8 cellular contexts compared by ENCODE assay signal in genomic region chr10:19922236-19922963, GRCh38.
DNase-seq lines count a peak whose midpoint lies in the region; ATAC-seq, FAIRE-seq and TF ChIP-seq lines count a peak whose summit lies in the region.

No MANE protein-coding gene starts in this region.

- no peaks in the 10 kb centered on the region for H3K36me3 Mint-ChIP-seq in activated T-helper 17 cell treated with anti-CD3 and anti-CD28 coated beads, Interleukin-2, amount 50 U/mL, for 72 hours (ENCODE audit: low read depth)

- no peaks in the 10 kb centered on the region for H3K9me3 ChIP-seq in mesenchymal stem cell (ENCODE audit: control insufficient read depth, low read length)
- H3K9me3 ChIP-seq in tibial artery = no peaks in the 10 kb centered on the region
- no peaks in the 10 kb centered on the region for H3K9me3 ChIP-seq in HAP-1

- peak overlapping the region; percentile 1 for H4K8ac ChIP-seq in mesenchymal stem cell (ENCODE audit: low read length)

- in situ Hi-C loops in HAP-1 (cut with MboI; ENCODE audit: low sequenced_read_pairs) = no loop called here

- no peaks in the 10 kb centered on the region for H3K36me3 ChIP-seq in mesenchymal stem cell (ENCODE audit: control insufficient read depth in 1 of 2, insufficient read depth in 2 of 2, low read depth in 1 of 2, low read length in 2 of 2)
- H3K36me3 ChIP-seq in tibial artery = no peaks in the 10 kb centered on the region
- H3K36me3 ChIP-seq in HAP-1 (replicated peaks) = no peaks in the 10 kb centered on the region

- TF ChIP-seq CTCF in tibial artery (IDR thresholded peaks at IDR 0.05) = no peak

- H3K4me3 Mint-ChIP-seq in activated T-helper 17 cell treated with anti-CD3 and anti-CD28 coated beads, Interleukin-2, amount 50 U/mL, for 72 hours = no peak overlapping the region

- FAIRE-seq in endometrium (lab: Jason Lieb, UNC) = peak; percentile 79

- no peak overlapping the region for H2AFZ ChIP-seq in mesenchymal stem cell (ENCODE audit: low read depth, low read length)

- H3K18ac ChIP-seq in mesenchymal stem cell (ENCODE audit: low read depth in 1 of 2, low read length in 2 of 2) = peak overlapping the region in 1 of 2 experiments; percentile 67

- WGBS in mesenchymal stem cell = 70% methylated on average over 3 of the region's 3 CpGs

- no peak for ATAC-seq in HG02852 (IDR thresholded peaks at IDR 0.05; ENCODE audit: unreplicated experiment)
- ATAC-seq in activated T-helper 17 cell treated with anti-CD3 and anti-CD28 coated beads, Interleukin-2, amount 50 U/mL, for 72 hours (replicated peaks) = no peak

- no peak overlapping the region for H2BK5ac ChIP-seq in mesenchymal stem cell (ENCODE audit: low read depth, low read length, poor library complexity, severe bottlenecking)

- no peaks in the 10 kb centered on the region for H3K4me1 Mint-ChIP-seq in activated T-helper 17 cell treated with anti-CD3 and anti-CD28 coated beads, Interleukin-2, amount 50 U/mL, for 72 hours

- no peak overlapping the region for H4K91ac ChIP-seq in mesenchymal stem cell (ENCODE audit: low read length)

- DNase-seq in M059J (ENCODE audit: low read depth) = peak; percentile 59
- DNase-seq in mesenchymal stem cell = peak; percentile 82
- DNase-seq in tibial artery = peak in 1 of 2 donors; percentile 74
- DNase-seq in HAP-1 (ENCODE audit: low spot score in 2 of 2) = no peak
- no peak for DNase-seq in ureter (ENCODE audit: low spot score)

- no peak overlapping the region for H3K27ac Mint-ChIP-seq in activated T-helper 17 cell treated with anti-CD3 and anti-CD28 coated beads, Interleukin-2, amount 50 U/mL, for 72 hours

- H3K4me2 ChIP-seq in mesenchymal stem cell (ENCODE audit: low read length, poor library complexity, severe bottlenecking) = no peak overlapping the region

- H3K27me3 Mint-ChIP-seq in activated T-helper 17 cell treated with anti-CD3 and anti-CD28 coated beads, Interleukin-2, amount 50 U/mL, for 72 hours = no peaks in the 10 kb centered on the region

- no peaks in the 10 kb centered on the region for H3K27me3 ChIP-seq in mesenchymal stem cell (ENCODE audit: control insufficient read depth in 1 of 2, insufficient read depth in 1 of 2, low read length in 2 of 2)
- no peaks in the 10 kb centered on the region for H3K27me3 ChIP-seq in tibial artery
- no peaks in the 10 kb centered on the region for H3K27me3 ChIP-seq in HAP-1 (ENCODE audit: low read depth)

- H2AK5ac ChIP-seq in mesenchymal stem cell (ENCODE audit: low read length, severe bottlenecking) = peak overlapping the region; percentile 87

- H3K27ac ChIP-seq in mesenchymal stem cell (ENCODE audit: low read length, poor library complexity, severe bottlenecking) = peak overlapping the region; percentile 79
- peak overlapping the region; percentile 78 to 80 for H3K27ac ChIP-seq in tibial artery

- H3K23ac ChIP-seq in mesenchymal stem cell (ENCODE audit: low read length in 2 of 2) = no peak overlapping the region

- H3K4me1 ChIP-seq in mesenchymal stem cell (ENCODE audit: control insufficient read depth, insufficient read depth, low read depth, low read length) = peaks cover 11% of the 10 kb centered on the region
- peaks cover 0 to 83% (median 74%) of the 10 kb centered on the region in 4 donors for H3K4me1 ChIP-seq in tibial artery
- H3K4me1 ChIP-seq in HAP-1 = no peaks in the 10 kb centered on the region

- H3K4me3 ChIP-seq in mesenchymal stem cell (ENCODE audit: insufficient read depth in 1 of 2, low read depth in 1 of 2, low read length in 2 of 2) (peak overlapping the region in 1 of 2 experiments; percentile 28), tibial artery (peak overlapping the region; percentile 5 to 33), HAP-1 (no peak overlapping the region)

- intact Hi-C loops in tibial artery (cut with DNase I; ENCODE audit: low total_unique reads) = loop anchor here (10.0 kb wide), 1 partner anchor 108 kb away; the partner anchor contains the start of gene PLXDC2

- no peak overlapping the region for H3K14ac ChIP-seq in mesenchymal stem cell (ENCODE audit: low read length in 2 of 2)

- peaks cover 5% of the 10 kb centered on the region for H3K79me1 ChIP-seq in mesenchymal stem cell (replicated peaks; ENCODE audit: low read length, poor library complexity, severe bottlenecking)

- H2BK120ac ChIP-seq in mesenchymal stem cell (ENCODE audit: low read depth, low read length) = no peak overlapping the region

- H2BK12ac ChIP-seq in mesenchymal stem cell (ENCODE audit: low read length in 2 of 2) = peak overlapping the region in 1 of 2 experiments; percentile 37

- no peak overlapping the region for H3K4ac ChIP-seq in mesenchymal stem cell (ENCODE audit: low read depth in 1 of 2, low read length in 2 of 2)

- H3K9me3 Mint-ChIP-seq in activated T-helper 17 cell treated with anti-CD3 and anti-CD28 coated beads, Interleukin-2, amount 50 U/mL, for 72 hours = peaks cover 9% of the 10 kb centered on the region

- peak overlapping the region; percentile 66 for H3K9ac ChIP-seq in mesenchymal stem cell (ENCODE audit: low read length)

- H2BK15ac ChIP-seq in mesenchymal stem cell (ENCODE audit: low read depth, poor library complexity, severe bottlenecking) = no peak overlapping the region

Comparison
In these comparisons a context has a peak if more than half of its experiments do, and no peak if none do; other contexts are left out.
1. DNase-seq: peak in M059J (single experiment) and mesenchymal stem cell (single experiment); none in HAP-1 (0 of 2) and ureter (single experiment).